ENCODE assay signal across 17 cellular contexts in genomic region chr11:47913569-47914244, GRCh38.
A peak's percentile ranks its signal among the peaks of the same experiment; 100 is the strongest.
DNase-seq lines count a peak whose midpoint lies in the region; ATAC-seq, FAIRE-seq and TF ChIP-seq lines count a peak whose summit lies in the region.
"Had no signal": no experiment of that assay in that cellular context is flagged by ENCODE, and none has a peak within 500 bp of the region (broad histone marks: within the 10 kb centered on the region; RNA-seq: fewer than 3 reads in every experiment).

No MANE protein-coding gene starts in this region.

- H3K27me3 ChIP-seq in CD4-positive, alpha-beta memory T cell (ENCODE audit: insufficient read depth, low read length): no peaks in the 10 kb centered on the region
- H3K27me3 ChIP-seq in OCI-LY3 (ENCODE audit: low read depth, low read length) (no peaks in the 10 kb centered on the region), SJCRH30 (no peaks in the 10 kb centered on the region)
- H3K27me3 ChIP-seq: MG63 had no signal

- TF ChIP-seq RAD21 in A549 (conservative IDR thresholded peaks at IDR 0.05 in 1 of 2, IDR thresholded peaks at IDR 0.05 in 1 of 2): no peak

- POLR2A ChIA-PET in A549 (lab: Yijun Ruan, JAX): interaction anchor here (0.7 kb wide), 1 partner anchor 129 kb away, joined by 7 read pairs; no protein-coding TSS in a partner anchor
- POLR2A ChIA-PET in CD4-positive, alpha-beta memory T cell (lab: Charles Lee; ENCODE audit: partially characterized antibody): interaction anchor here (0.8 kb wide), 1 partner anchor 513 kb away, joined by 3 read pairs; no protein-coding TSS in a partner anchor

- intact Hi-C loops in CD4-positive, alpha-beta memory T cell (cut with micrococcal nuclease): no loop called here

- no peaks in the 10 kb centered on the region for H4K20me1 ChIP-seq in OCI-LY3 (ENCODE audit: insufficient read depth, low read length)

- H3K4me2 ChIP-seq in A549 (no peak overlapping the region), OCI-LY3 (ENCODE audit: low read length) (peak overlapping the region; percentile 41)

- H3K4me3 ChIP-seq in A549: no peak overlapping the region
- H3K4me3 ChIP-seq in CD4-positive, alpha-beta memory T cell (ENCODE audit: low read length in 2 of 2): no peak overlapping the region
- H3K4me3 ChIP-seq in OCI-LY3 (ENCODE audit: low read length): peak overlapping the region; percentile 24
- H3K4me3 ChIP-seq in SJCRH30: no peak overlapping the region
- H3K4me3 ChIP-seq: MG63 had no signal

- no peak for TF ChIP-seq POLR2A in A549 (IDR thresholded peaks at IDR 0.05; ENCODE audit: low read length)

- H3K36me3 ChIP-seq in CD4-positive, alpha-beta memory T cell (ENCODE audit: insufficient read depth, low read length): no peaks in the 10 kb centered on the region
- no peaks in the 10 kb centered on the region for H3K36me3 ChIP-seq in OCI-LY3 (replicated peaks; ENCODE audit: low read depth, low read length)
- H3K36me3 ChIP-seq in SJCRH30: no peaks in the 10 kb centered on the region
- H3K36me3 ChIP-seq: MG63 had no signal

- H3K9me3 ChIP-seq in A549 (no peaks in the 10 kb centered on the region), OCI-LY3 (ENCODE audit: insufficient read depth, low read length) (no peaks in the 10 kb centered on the region), SJCRH30 (replicated peaks) (no peaks in the 10 kb centered on the region)
- H3K9me3 ChIP-seq in CD4-positive, alpha-beta memory T cell (ENCODE audit: control insufficient read depth in 1 of 2, low read length in 2 of 2): no peaks in the 10 kb centered on the region
- H3K9me3 ChIP-seq: MG63 had no signal

- H3K4me1 Mint-ChIP-seq in CD4-positive, alpha-beta memory T cell: peaks cover 30 to 68% (median 48%) of the 10 kb centered on the region in 4 donors

- H3K9me3 Mint-ChIP-seq in CD4-positive, alpha-beta memory T cell: no peaks in the 10 kb centered on the region

- peak overlapping the region; percentile 19 to 89 (median 72) for H3K27ac Mint-ChIP-seq in CD4-positive, alpha-beta memory T cell

- no peak for FAIRE-seq in A549 (lab: Jason Lieb, UNC)
- FAIRE-seq: GM12891 had no signal

- no peaks in the 10 kb centered on the region for H3K79me2 ChIP-seq in OCI-LY3 (ENCODE audit: low read length)

- WGBS in A549 (ENCODE audit: missing lambda C conversion rate): 88% methylated on average over 7 of the region's 7 CpGs

- CTCF ChIA-PET in A549 (lab: Yijun Ruan, JAX): interaction anchor here (0.6 to 1.4 kb wide), 6 partner anchors 20 to 194 kb away, joined by 3 to 5 read pairs (median 3); no protein-coding TSS in a partner anchor
- CTCF ChIA-PET in CD4-positive, alpha-beta memory T cell (lab: Charles Lee; ENCODE audit: partially characterized antibody): interaction anchor here (0.6 to 1.1 kb wide), 3 partner anchors 21 to 205 kb away, joined by 3 to 4 read pairs (median 3); no protein-coding TSS in a partner anchor

- H3K4me3 Mint-ChIP-seq in CD4-positive, alpha-beta memory T cell: peak overlapping the region in 4 of 8 donors; percentile 8 to 39 (median 22)

- ATAC-seq in A549: no peak
- ATAC-seq: HCT116, PC-3 had no signal

- H3K27me3 Mint-ChIP-seq in CD4-positive, alpha-beta memory T cell: no peaks in the 10 kb centered on the region

- H3K27ac ChIP-seq in A549: peak overlapping the region; percentile 29 to 70; a peak in 5 of 6 replicates
- H3K27ac ChIP-seq in CD4-positive, alpha-beta memory T cell (ENCODE audit: low read depth, low read length): no peak overlapping the region
- no peak overlapping the region for H3K27ac ChIP-seq in OCI-LY3 (ENCODE audit: low read length)
- no peak overlapping the region for H3K27ac ChIP-seq in SJCRH30

- TF ChIP-seq CTCF in A549 (IDR thresholded peaks at IDR 0.05): no peak
- TF ChIP-seq CTCF in OCI-LY3 (IDR thresholded peaks at IDR 0.05; ENCODE audit: low read depth, low read length): no peak

- H3K36me3 Mint-ChIP-seq in CD4-positive, alpha-beta memory T cell: no peaks in the 10 kb centered on the region

- peak in 1 of 2 experiments; percentile 25 for DNase-seq in A549 (ENCODE audit: low read depth in 1 of 2, low spot score in 1 of 2)
- no peak for DNase-seq in CD4-positive, alpha-beta memory T cell
- peak; percentile 58 for DNase-seq in left kidney (ENCODE audit: low read depth, low spot score)
- DNase-seq in NCI-H1105 (lab: John Stamatoyannopoulos, UW): no peak
- DNase-seq in DMS 273 (lab: John Stamatoyannopoulos, UW; ENCODE audit: unreplicated experiment): no peak
- no peak for DNase-seq in T-helper 2 cell
- DNase-seq in SJCRH30: no peak
- DNase-seq: AML-193, KG1, MG63, NCI-H2029, NCI-H2171 treated with DMSO at 0.1 percent for 48 hours, NCI-H510A, PC-3 had no signal

- no peak for TF ChIP-seq EP300 in A549 (IDR thresholded peaks at IDR 0.05)

- H3K9ac ChIP-seq in OCI-LY3 (ENCODE audit: low read length): no peak overlapping the region

- H2AFZ ChIP-seq in OCI-LY3 (ENCODE audit: low read depth, low read length): no peak overlapping the region

- H3K4me1 ChIP-seq in A549 (peaks cover 42% of the 10 kb centered on the region), OCI-LY3 (ENCODE audit: low read length) (peaks cover 52% of the 10 kb centered on the region), SJCRH30 (peaks cover 6% of the 10 kb centered on the region)
- peaks cover 40% of the 10 kb centered on the region for H3K4me1 ChIP-seq in CD4-positive, alpha-beta memory T cell (ENCODE audit: insufficient read depth, low read length)

TF ChIP-seq in A549, 52 proteins besides CTCF, POLR2A, EP300 and RAD21 (continues in another document):
- TF ChIP-seq, protein P1, sequence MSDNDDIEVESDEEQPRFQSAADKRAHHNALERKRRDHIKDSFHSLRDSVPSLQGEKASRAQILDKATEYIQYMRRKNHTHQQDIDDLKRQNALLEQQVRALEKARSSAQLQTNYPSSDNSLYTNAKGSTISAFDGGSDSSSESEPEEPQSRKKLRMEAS (IDR thresholded peaks at IDR 0.05): no peak
- TF ChIP-seq CBX2 (IDR thresholded peaks at IDR 0.05; ENCODE audit: borderline replicate concordance, low read depth) (no peak), BCL3 (IDR thresholded peaks at IDR 0.05) (no peak), NFE2L2 (conservative IDR thresholded peaks at IDR 0.05; ENCODE audit: low read length) (no peak), PHF8 (IDR thresholded peaks at IDR 0.05; ENCODE audit: borderline replicate concordance, low read depth) (no peak), ESRRA (IDR thresholded peaks at IDR 0.05; ENCODE audit: borderline replicate concordance, low read length) (no peak), GATA3 (IDR thresholded peaks at IDR 0.05; ENCODE audit: borderline replicate concordance) (no peak), HES2 (IDR thresholded peaks at IDR 0.05) (no peak), TFCP2L1 (CRISPR knock-in tag; IDR thresholded peaks at IDR 0.05) (no peak), MYC (IDR thresholded peaks at IDR 0.05; ENCODE audit: borderline replicate concordance, low read length) (no peak), HOXB5 (CRISPR knock-in tag; IDR thresholded peaks at IDR 0.05) (no peak), NPAS2 (CRISPR knock-in tag; IDR thresholded peaks at IDR 0.05; ENCODE audit: borderline replicate concordance) (no peak), ELK1 (IDR thresholded peaks at IDR 0.05; ENCODE audit: low read depth, low read length) (no peak), ZNF302 (CRISPR knock-in tag; IDR thresholded peaks at IDR 0.05) (no peak), REST (IDR thresholded peaks at IDR 0.05) (no peak)

Comparison
In these comparisons a context has a peak if more than half of its experiments do, and no peak if none do; other contexts are left out.
1. H3K27ac ChIP-seq: peak in A549 (2 of 2); none in CD4-positive, alpha-beta memory T cell (single experiment), OCI-LY3 (single experiment) and SJCRH30 (single experiment).